8 cellular contexts compared by ENCODE assay signal in genomic region chr1:37177230-37177864, GRCh38.
DNase-seq lines count a peak whose midpoint lies in the region; ATAC-seq and TF ChIP-seq lines count a peak whose summit lies in the region.

No MANE protein-coding gene starts in this region.

- H3K4me3 Mint-ChIP-seq in activated CD4-positive, alpha-beta T cell treated with anti-CD3 and anti-CD28 coated beads, Interleukin-2, amount 10 ng/mL, durations not matched to agents 24 days and 14 days, result no peak overlapping the region
- H3K4me3 Mint-ChIP-seq in natural killer cell, result no peak overlapping the region

- no peaks in the 10 kb centered on the region for H3K36me3 Mint-ChIP-seq in activated CD4-positive, alpha-beta T cell treated with anti-CD3 and anti-CD28 coated beads, Interleukin-2, amount 10 ng/mL, durations not matched to agents 24 days and 14 days (ENCODE audit: low read depth)
- H3K36me3 Mint-ChIP-seq in natural killer cell, result no peaks in the 10 kb centered on the region

- ATAC-seq in natural killer cell (no peak), HG02763 (IDR thresholded peaks at IDR 0.05; ENCODE audit: unreplicated experiment) (no peak), HG02970 (IDR thresholded peaks at IDR 0.05; ENCODE audit: low FRiP score, unreplicated experiment) (no peak)

- no peaks in the 10 kb centered on the region for H3K9me3 Mint-ChIP-seq in activated CD4-positive, alpha-beta T cell treated with anti-CD3 and anti-CD28 coated beads, Interleukin-2, amount 10 ng/mL, durations not matched to agents 24 days and 14 days
- H3K9me3 Mint-ChIP-seq in natural killer cell, result no peaks in the 10 kb centered on the region

- no peak for TF ChIP-seq CTCF in natural killer cell (IDR thresholded peaks at IDR 0.05)

- no peak overlapping the region for H3K27ac Mint-ChIP-seq in activated CD4-positive, alpha-beta T cell treated with anti-CD3 and anti-CD28 coated beads, Interleukin-2, amount 10 ng/mL, durations not matched to agents 24 days and 14 days
- no peak overlapping the region for H3K27ac Mint-ChIP-seq in natural killer cell

- no peaks in the 10 kb centered on the region for H3K4me1 Mint-ChIP-seq in activated CD4-positive, alpha-beta T cell treated with anti-CD3 and anti-CD28 coated beads, Interleukin-2, amount 10 ng/mL, durations not matched to agents 24 days and 14 days
- H3K4me1 Mint-ChIP-seq in natural killer cell, result no peaks in the 10 kb centered on the region

- intact Hi-C loops in activated CD4-positive, alpha-beta T cell treated with anti-CD3 and anti-CD28 coated beads, Interleukin-2, amount 10 ng/mL, durations not matched to agents 24 days and 14 days (cut with micrococcal nuclease), result no loop called here
- intact Hi-C loops in natural killer cell (cut with micrococcal nuclease), result no loop called here

- DNase-seq in activated CD4-positive, alpha-beta T cell treated with anti-CD3 and anti-CD28 coated beads, Interleukin-2, amount 10 ng/mL, durations not matched to agents 24 days and 14 days, result peak; percentile 66
- DNase-seq in activated CD4-positive, alpha-beta T cell treated with anti-CD3 and anti-CD28 coated beads, Interleukin-2, amount 50 U/mL, for 4 hours, result no peak
- DNase-seq in NCI-H1417 (lab: John Stamatoyannopoulos, UW), result peak; percentile 51 to 97 (median 87)
- DNase-seq in UCSD-AML1 (lab: John Stamatoyannopoulos, UW; ENCODE audit: unreplicated experiment), result peak; percentile 38
- DNase-seq in islet precursor cell, result peak; percentile 64
- DNase-seq in natural killer cell, result no peak

- peaks cover 6% of the 10 kb centered on the region for H3K27me3 Mint-ChIP-seq in activated CD4-positive, alpha-beta T cell treated with anti-CD3 and anti-CD28 coated beads, Interleukin-2, amount 10 ng/mL, durations not matched to agents 24 days and 14 days
- H3K27me3 Mint-ChIP-seq in natural killer cell (ENCODE audit: low read depth in 2 of 2), result peaks cover 23 to 29% of the 10 kb centered on the region in 2 donors

Comparison
In these comparisons a context has a peak if more than half of its experiments do, and no peak if none do; other contexts are left out.
1. DNase-seq: peak in activated CD4-positive, alpha-beta T cell treated with anti-CD3 and anti-CD28 coated beads, Interleukin-2, amount 10 ng/mL, durations not matched to agents 24 days and 14 days (single experiment), NCI-H1417 (3 of 3), UCSD-AML1 (single experiment) and islet precursor cell (single experiment); none in activated CD4-positive, alpha-beta T cell treated with anti-CD3 and anti-CD28 coated beads, Interleukin-2, amount 50 U/mL, for 4 hours (0 of 2) and natural killer cell (single experiment).